Comparison of ENCODE assay signal across 8 cellular contexts in the genomic region with DNA sequence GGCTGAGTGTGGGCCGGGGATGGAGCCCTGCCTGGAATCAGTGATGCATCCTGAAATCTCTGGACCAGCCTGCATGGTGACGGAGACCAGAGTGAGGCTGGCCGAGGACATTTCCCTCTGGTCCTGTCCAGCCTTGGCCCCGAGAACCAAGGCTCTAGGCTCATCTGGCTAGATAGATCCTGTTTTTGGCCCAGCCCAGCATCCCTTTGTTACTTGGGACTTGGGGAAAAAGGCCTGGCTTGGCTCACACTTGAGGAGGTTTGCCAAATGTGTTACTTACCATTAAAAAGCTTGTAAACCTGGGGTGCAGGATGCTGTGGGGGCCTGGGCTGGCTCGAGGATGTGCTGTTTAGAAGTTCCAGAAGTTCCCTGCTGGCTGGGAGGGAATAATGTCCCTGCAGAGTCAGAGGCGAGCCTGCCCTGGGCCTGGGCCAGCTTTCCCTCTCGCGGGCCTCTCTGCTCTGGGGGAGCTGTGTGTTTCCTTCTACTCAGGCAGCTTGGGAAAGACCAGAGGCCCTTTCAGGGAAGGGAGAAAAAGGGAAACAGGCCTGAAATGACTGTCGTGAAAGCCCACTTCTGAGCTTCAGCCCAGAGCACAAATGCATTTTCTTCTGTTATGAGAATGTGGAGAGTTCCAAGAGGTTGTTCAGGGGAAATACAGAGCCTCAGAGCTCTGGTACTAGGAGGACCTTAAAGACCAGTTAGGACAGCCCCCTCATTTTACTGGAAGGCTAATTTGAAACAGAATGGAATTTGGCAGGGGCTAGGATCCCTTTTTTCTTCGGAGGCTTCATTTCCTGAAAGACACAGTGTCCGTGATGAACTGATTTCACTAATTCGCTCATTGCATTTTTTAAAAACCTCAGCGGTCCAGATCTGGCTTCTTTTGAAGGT. TPM values are rescaled to one million over a fixed set of nuclear protein-coding genes. Genes with fewer than 3 reads are reported as not detected.
DNase-seq lines count a peak whose midpoint lies in the region; ATAC-seq, FAIRE-seq and TF ChIP-seq lines count a peak whose summit lies in the region.

No MANE protein-coding gene starts in this region.

- H3K36me3 Mint-ChIP-seq in endodermal cell (ENCODE audit: low read depth), result no peaks in the 10 kb centered on the region

- peaks cover 6% of the 10 kb centered on the region for H3K27me3 ChIP-seq in endodermal cell (ENCODE audit: control insufficient read depth, insufficient read depth, low read length, poor library complexity, severe bottlenecking)
- H3K27me3 ChIP-seq in mesendoderm (ENCODE audit: insufficient read depth, low read length, poor library complexity), result no peaks in the 10 kb centered on the region
- H3K27me3 ChIP-seq in upper lobe of right lung, result no peaks in the 10 kb centered on the region

- H3K79me2 ChIP-seq in mesendoderm (ENCODE audit: control insufficient read depth, insufficient read depth, low read length), result no peaks in the 10 kb centered on the region

- H3K9ac ChIP-seq in endodermal cell (ENCODE audit: extremely low read depth, low read length, poor library complexity, severe bottlenecking) (no peak overlapping the region), mesendoderm (ENCODE audit: low read length) (no peak overlapping the region)

- 71 to 72% methylated on average over 7 to 13 of the region's 13 CpGs for WGBS in endodermal cell (ENCODE audit: insufficient coverage in 1 of 2, insufficient read length in 1 of 2), 2 experiments
- no CpG with 5 or more reads among the region's 13 CpGs for WGBS in mesendoderm (ENCODE audit: extremely low coverage, insufficient coverage, low lambda C conversion rate)

- no peak overlapping the region for H3K4me3 ChIP-seq in endodermal cell (ENCODE audit: low read length)
- H3K4me3 ChIP-seq in mesendoderm (ENCODE audit: low read length), result no peak overlapping the region
- H3K4me3 ChIP-seq in upper lobe of right lung, result no peak overlapping the region

- H2BK5ac ChIP-seq in mesendoderm (ENCODE audit: low read length), result no peak overlapping the region

- H3K4me3 Mint-ChIP-seq in endodermal cell, result no peak overlapping the region

- H3K27me3 Mint-ChIP-seq in endodermal cell (ENCODE audit: insufficient read depth), result peaks cover 5% of the 10 kb centered on the region

- H2AK5ac ChIP-seq in mesendoderm (ENCODE audit: low read length), result no peak overlapping the region

- no peaks in the 10 kb centered on the region for H3K79me1 ChIP-seq in mesendoderm (ENCODE audit: low read length)

- H3K23ac ChIP-seq in mesendoderm (ENCODE audit: low read length), result no peak overlapping the region

- no peak overlapping the region for H2BK120ac ChIP-seq in mesendoderm (ENCODE audit: low read depth, low read length)

- H3K4me2 ChIP-seq in mesendoderm (ENCODE audit: low read length), result no peak overlapping the region

- H3K36me3 ChIP-seq in endodermal cell (ENCODE audit: control insufficient read depth, insufficient read depth, low read length), result no peaks in the 10 kb centered on the region
- H3K36me3 ChIP-seq in mesendoderm (ENCODE audit: control insufficient read depth, insufficient read depth, low read length), result no peaks in the 10 kb centered on the region
- H3K36me3 ChIP-seq in upper lobe of right lung, result no peaks in the 10 kb centered on the region

- peak overlapping the region; percentile 6 for H3K4ac ChIP-seq in mesendoderm (ENCODE audit: low read depth, low read length)

- peak overlapping the region; percentile 71 for H3K27ac Mint-ChIP-seq in endodermal cell

- H4K5ac ChIP-seq in mesendoderm (ENCODE audit: low read length), result no peak overlapping the region

- no peak overlapping the region for H4K8ac ChIP-seq in mesendoderm (ENCODE audit: low read depth, low read length)

- TF ChIP-seq CTCF in endodermal cell (conservative IDR thresholded peaks at IDR 0.05), result no peak
- peak; percentile 19 for TF ChIP-seq CTCF in upper lobe of right lung (IDR thresholded peaks at IDR 0.05)

- peaks cover 50% of the 10 kb centered on the region for H3K4me1 Mint-ChIP-seq in endodermal cell

- DNase-seq in H54 (ENCODE audit: insufficient read length, low spot score) (peak; percentile 45), RPMI7951 (ENCODE audit: low read depth) (peak; percentile 89), endodermal cell (peak; percentile 85), mesendoderm (peak; percentile 59), upper lobe of right lung (peak; percentile 93), activated gamma-delta T cell treated with Interleukin-2 at 50 U/mL for 16 hours (no peak)

- intact Hi-C loops in upper lobe of right lung (cut with DNase I), result no loop called here

- peak overlapping the region; percentile 51 for H3K56ac ChIP-seq in mesendoderm (ENCODE audit: low read length)

- ATAC-seq in upper lobe of right lung, result peak; percentile 76
- ATAC-seq in GM19397 (IDR thresholded peaks at IDR 0.05; ENCODE audit: unreplicated experiment), result no peak
- ATAC-seq in HG02938 (IDR thresholded peaks at IDR 0.05; ENCODE audit: unreplicated experiment), result no peak

- H3K18ac ChIP-seq in mesendoderm (ENCODE audit: low read length), result no peak overlapping the region

- no peaks in the 10 kb centered on the region for H3K9me3 Mint-ChIP-seq in endodermal cell

- no peak for TF ChIP-seq POLR2A in H54 (IDR thresholded peaks at IDR 0.05; ENCODE audit: low read depth, low read length)

- H2BK15ac ChIP-seq in mesendoderm (replicated peaks; ENCODE audit: low read depth), result no peak overlapping the region

- FAIRE-seq in H54 (lab: Jason Lieb, UNC), result no peak

- H3K27ac ChIP-seq in endodermal cell (ENCODE audit: low read depth, low read length) (peak overlapping the region; percentile 52), mesendoderm (ENCODE audit: low read depth, low read length) (no peak overlapping the region), upper lobe of right lung (peak overlapping the region; percentile 99)

- H3K4me1 ChIP-seq in endodermal cell (ENCODE audit: control insufficient read depth, insufficient read depth, low read length) (peaks cover 14% of the 10 kb centered on the region), mesendoderm (ENCODE audit: control insufficient read depth, low read depth, low read length) (peaks cover 8% of the 10 kb centered on the region), upper lobe of right lung (peaks cover 91% of the 10 kb centered on the region)

- H3K9me3 ChIP-seq in endodermal cell (ENCODE audit: control insufficient read depth, low read length) (no peaks in the 10 kb centered on the region), upper lobe of right lung (no peaks in the 10 kb centered on the region)

RNA-seq across cellular contexts. Expression of gene CTDSP2, which starts 47.2 kb away (rescaled TPM):
- 27.8 and 44.0 TPM in 2 replicates for total RNA-seq in RPMI7951 (2014; rRNA removed; shearing (Covaris generic))
- total RNA-seq in endodermal cell, result 100 to 1,000 TPM; 137 to 148 TPM
- 100 TPM for polyA plus RNA-seq in endodermal cell (2013, experiment 1 of 2)
- 87.4 TPM for polyA plus RNA-seq in endodermal cell (2013, experiment 2 of 2)
- polyA plus RNA-seq in mesendoderm (2013, experiment 1 of 2), result 49.3 TPM
- 49.4 TPM for polyA plus RNA-seq in mesendoderm (2013, experiment 2 of 2)
- 217 TPM for total RNA-seq in upper lobe of right lung

RNA-seq across cellular contexts. Expression of gene ATP23, which starts 47.7 kb away (rescaled TPM):
- total RNA-seq in RPMI7951 (2014; rRNA removed; shearing (Covaris generic)), result 24.0 and 33.1 TPM in 2 replicates
- total RNA-seq in endodermal cell (10 to 100 TPM; 10.4 to 11.3 TPM), upper lobe of right lung (6.2 TPM)
- 12.5 TPM for polyA plus RNA-seq in endodermal cell (2013, experiment 1 of 2)
- 12.5 TPM for polyA plus RNA-seq in endodermal cell (2013, experiment 2 of 2)
- 10.9 TPM for polyA plus RNA-seq in mesendoderm (2013, experiment 1 of 2)
- 10.4 TPM for polyA plus RNA-seq in mesendoderm (2013, experiment 2 of 2)
